In genomic region chr10:24237801-24238390, GRCh38 we compare ENCODE assay signal across 20 cellular contexts. TPM values are rescaled to one million over a fixed set of nuclear protein-coding genes. Genes with fewer than 3 reads are reported as not detected.
A peak's percentile ranks its signal among the peaks of the same experiment; 100 is the strongest.
DNase-seq lines count a peak whose midpoint lies in the region; ATAC-seq, FAIRE-seq and TF ChIP-seq lines count a peak whose summit lies in the region.
"Had no signal": no experiment of that assay in that cellular context is flagged by ENCODE, and none has a peak within 500 bp of the region (broad histone marks: within the 10 kb centered on the region; RNA-seq: fewer than 3 reads in every experiment).

No MANE protein-coding gene starts in this region.

- H3K4me2 ChIP-seq in keratinocyte (ENCODE audit: control insufficient read depth, extremely low read depth, insufficient read depth, low read depth, low read length), result peak overlapping the region; percentile 98

- CTCF ChIA-PET in Caco-2 (lab: Charles Lee), result no interaction called here

- H3K36me3 ChIP-seq in Caco-2 (ENCODE audit: control insufficient read depth, insufficient read depth, low read length) (no peaks in the 10 kb centered on the region), NT2/D1 (ENCODE audit: insufficient read depth, insufficient read length, low read length) (no peaks in the 10 kb centered on the region), keratinocyte (ENCODE audit: control insufficient read depth in 2 of 2, extremely low read depth in 1 of 2, insufficient read depth in 2 of 2, low read length in 2 of 2) (no peaks in the 10 kb centered on the region), psoas muscle (ENCODE audit: insufficient read depth in 1 of 2, low read depth in 1 of 2) (no peaks in the 10 kb centered on the region)
- H3K36me3 ChIP-seq: sigmoid colon, SJSA1 had no signal

- peaks cover 66% of the 10 kb centered on the region for H3K4me1 Mint-ChIP-seq in Caco-2 (ENCODE audit: low read depth, unreplicated experiment)
- H3K4me1 Mint-ChIP-seq: activated CD4-positive, alpha-beta T cell treated with anti-CD3 and anti-CD28 coated beads, Interleukin-2, amount 10 ng/mL, durations not matched to agents 7 days and 5 days; activated naive CD8-positive, alpha-beta T cell treated with anti-CD3 and anti-CD28 coated beads, Interleukin-2, amount 10 ng/mL, durations not matched to agents 7 days and 5 days; CD8-positive, alpha-beta memory T cell had no signal

- H3K79me2 ChIP-seq in keratinocyte (ENCODE audit: control insufficient read depth, insufficient read depth, low read length), result no peaks in the 10 kb centered on the region

- TF ChIP-seq CTCF in Caco-2 (IDR thresholded peaks at IDR 0.05; ENCODE audit: insufficient read depth in 1 of 2, low read depth in 1 of 2, low read length in 1 of 2, severe bottlenecking in 1 of 2, unreplicated experiment in 1 of 2) (no peak), keratinocyte (optimal IDR thresholded peaks at IDR 0.05 in 1 of 3, IDR thresholded peaks at IDR 0.05 in 1 of 3, conservative IDR thresholded peaks at IDR 0.05 in 1 of 3; ENCODE audit: extremely low read depth in 1 of 3, insufficient read depth in 2 of 3, low read length in 3 of 3) (no peak), psoas muscle (IDR thresholded peaks at IDR 0.05) (no peak), dorsolateral prefrontal cortex (IDR thresholded peaks at IDR 0.05 in 54 of 56, conservative IDR thresholded peaks at IDR 0.05 in 2 of 56; ENCODE audit: low read depth in 1 of 56, partially characterized antibody in 56 of 56) (no peak)

- H3K9me1 ChIP-seq in keratinocyte (ENCODE audit: control insufficient read depth, extremely low read depth, insufficient read depth, low read length), result no peaks in the 10 kb centered on the region

- H3K27ac Mint-ChIP-seq in Caco-2 (ENCODE audit: unreplicated experiment), result peak overlapping the region; percentile 97
- H3K27ac Mint-ChIP-seq: activated CD4-positive, alpha-beta T cell treated with anti-CD3 and anti-CD28 coated beads, Interleukin-2, amount 10 ng/mL, durations not matched to agents 7 days and 5 days; activated naive CD8-positive, alpha-beta T cell treated with anti-CD3 and anti-CD28 coated beads, Interleukin-2, amount 10 ng/mL, durations not matched to agents 7 days and 5 days; CD8-positive, alpha-beta memory T cell had no signal

- peaks cover 44% of the 10 kb centered on the region for H3K4me1 ChIP-seq in Caco-2
- peaks cover 3% of the 10 kb centered on the region for H3K4me1 ChIP-seq in NT2/D1 (ENCODE audit: insufficient read depth, insufficient read length)
- H3K4me1 ChIP-seq in keratinocyte (ENCODE audit: control insufficient read depth, extremely low read depth, insufficient read depth, low read length), result peaks cover 36% of the 10 kb centered on the region
- H3K4me1 ChIP-seq in psoas muscle, result peaks cover 78% of the 10 kb centered on the region
- H3K4me1 ChIP-seq: SJSA1 had no signal

- WGBS in psoas muscle, 3 donors, result 38 to 63% (median 38%) methylated on average over 9 of the region's 9 CpGs

- DNase-seq in Caco-2 (peak; percentile 63 to 73), NT2/D1 (ENCODE audit: low read depth, low spot score) (no peak), keratinocyte (ENCODE audit: low read depth, low spot score) (no peak), psoas muscle (no peak), NCI-H2107 (lab: John Stamatoyannopoulos, UW) (no peak), NCI-H510A treated with DMSO at 0.1 percent for 48 hours (lab: John Stamatoyannopoulos, UW) (no peak), dorsolateral prefrontal cortex (no peak)
- DNase-seq: activated CD4-positive, alpha-beta T cell treated with anti-CD3 and anti-CD28 coated beads, Interleukin-2, amount 10 ng/mL, durations not matched to agents 7 days and 5 days; activated naive CD8-positive, alpha-beta T cell treated with anti-CD3 and anti-CD28 coated beads, Interleukin-2, amount 10 ng/mL, durations not matched to agents 7 days and 5 days; CD8-positive, alpha-beta memory T cell; effector memory CD4-positive, alpha-beta T cell; NCI-H1417; sigmoid colon; T1000 had no signal

- POLR2A ChIA-PET in Caco-2 (lab: Charles Lee), result no interaction called here

- H2AFZ ChIP-seq in keratinocyte (ENCODE audit: control insufficient read depth, low read length), result no peak overlapping the region

- H3K27me3 Mint-ChIP-seq in Caco-2 (ENCODE audit: insufficient read depth, unreplicated experiment), result no peaks in the 10 kb centered on the region
- H3K27me3 Mint-ChIP-seq: CD8-positive, alpha-beta memory T cell had no signal

- no TSS peak for BruUV-seq in Caco-2 (replicated peaks; lab: Mats Ljungman, UMichigan)

- H3K9me3 Mint-ChIP-seq in Caco-2 (ENCODE audit: unreplicated experiment), result no peaks in the 10 kb centered on the region
- H3K9me3 Mint-ChIP-seq: activated CD4-positive, alpha-beta T cell treated with anti-CD3 and anti-CD28 coated beads, Interleukin-2, amount 10 ng/mL, durations not matched to agents 7 days and 5 days; activated naive CD8-positive, alpha-beta T cell treated with anti-CD3 and anti-CD28 coated beads, Interleukin-2, amount 10 ng/mL, durations not matched to agents 7 days and 5 days; neural crest cell had no signal

- peak overlapping the region; percentile 35 for H3K4me3 ChIP-seq in Caco-2 (ENCODE audit: low read depth, low read length)
- H3K4me3 ChIP-seq in NT2/D1 (ENCODE audit: insufficient read length, low read depth), result no peak overlapping the region
- no peak overlapping the region for H3K4me3 ChIP-seq in keratinocyte (ENCODE audit: control insufficient read depth in 2 of 3, extremely low read depth in 1 of 3, insufficient read depth in 2 of 3, low read depth in 1 of 3, low read length in 3 of 3)
- peak overlapping the region; percentile 1 for H3K4me3 ChIP-seq in psoas muscle
- H3K4me3 ChIP-seq in dorsolateral prefrontal cortex, result no peak overlapping the region
- H3K4me3 ChIP-seq: lung, SJSA1 had no signal

- peak in 2 of 4 donors; percentile 45 to 60 for ATAC-seq in psoas muscle
- ATAC-seq in HG03175 (IDR thresholded peaks at IDR 0.05; ENCODE audit: unreplicated experiment), result no peak

- peaks cover 24% of the 10 kb centered on the region for H3K36me3 Mint-ChIP-seq in Caco-2 (ENCODE audit: insufficient read depth, unreplicated experiment)
- H3K36me3 Mint-ChIP-seq: activated naive CD8-positive, alpha-beta T cell treated with anti-CD3 and anti-CD28 coated beads, Interleukin-2, amount 10 ng/mL, durations not matched to agents 7 days and 5 days; CD8-positive, alpha-beta memory T cell had no signal

- intact Hi-C loops in Caco-2 (cut with micrococcal nuclease; ENCODE audit: unreplicated experiment), result loop anchor here (1.0 to 2.0 kb wide), 5 partner anchors 13 to 81 kb away; partner anchors contain the start of gene KIAA1217
- intact Hi-C loops in psoas muscle (cut with DNase I), result no loop called here
- intact Hi-C loops in dorsolateral prefrontal cortex (cut with DNase I), result no loop called here

- no peaks in the 10 kb centered on the region for H4K20me1 ChIP-seq in keratinocyte (ENCODE audit: control insufficient read depth, extremely low read depth, insufficient read depth, low read length)

- H3K27ac ChIP-seq in keratinocyte (ENCODE audit: control insufficient read depth, insufficient read depth, low read length) (no peak overlapping the region), psoas muscle (peak overlapping the region; percentile 78), dorsolateral prefrontal cortex (peak overlapping the region in 1 of 59 donors; percentile 12)
- H3K27ac ChIP-seq: SJSA1 had no signal

- H3K9me3 ChIP-seq in Caco-2 (no peaks in the 10 kb centered on the region), NT2/D1 (ENCODE audit: insufficient read depth, low read length) (no peaks in the 10 kb centered on the region), keratinocyte (ENCODE audit: control insufficient read depth, low read depth, low read length) (no peaks in the 10 kb centered on the region), psoas muscle (no peaks in the 10 kb centered on the region)
- H3K9me3 ChIP-seq: sigmoid colon, SJSA1 had no signal

- H3K27me3 ChIP-seq in Caco-2 (replicated peaks; ENCODE audit: control insufficient read depth, insufficient read depth, low read length) (no peaks in the 10 kb centered on the region), NT2/D1 (ENCODE audit: insufficient read depth, insufficient read length) (no peaks in the 10 kb centered on the region), keratinocyte (ENCODE audit: control insufficient read depth, extremely low read depth, insufficient read depth, low read length) (no peaks in the 10 kb centered on the region), psoas muscle (ENCODE audit: insufficient read depth in 3 of 3, low read length in 2 of 3) (no peaks in the 10 kb centered on the region), dorsolateral prefrontal cortex (peaks cover 0 to 37% (median 4%) of the 10 kb centered on the region in 45 donors)
- H3K27me3 ChIP-seq: sigmoid colon, SJSA1 had no signal

- H3K4me3 Mint-ChIP-seq in Caco-2 (ENCODE audit: unreplicated experiment), result peak overlapping the region; percentile 89
- H3K4me3 Mint-ChIP-seq: activated CD4-positive, alpha-beta T cell treated with anti-CD3 and anti-CD28 coated beads, Interleukin-2, amount 10 ng/mL, durations not matched to agents 7 days and 5 days; activated naive CD8-positive, alpha-beta T cell treated with anti-CD3 and anti-CD28 coated beads, Interleukin-2, amount 10 ng/mL, durations not matched to agents 7 days and 5 days had no signal

- dilution Hi-C loops in keratinocyte (cut with MboI; ENCODE audit: extremely low pct_ligation_motif_present, low sequenced_read_pairs), result no loop called here

- FAIRE-seq in keratinocyte (lab: Jason Lieb, UNC), result peak; percentile 13
- FAIRE-seq: G401.6, urothelium cell line had no signal

- H3K9ac ChIP-seq in NT2/D1 (ENCODE audit: insufficient read length, low read depth), result peak overlapping the region; percentile 39
- H3K9ac ChIP-seq in keratinocyte (ENCODE audit: control insufficient read depth, extremely low read depth, insufficient read depth, low read length), result no peak overlapping the region

RNA-seq across cellular contexts. Expression of gene KIAA1217, which starts 29.0 kb away (rescaled TPM):
- total RNA-seq in Caco-2 (2022) (166 and 171 TPM in 2 replicates), psoas muscle (100 to 1,000 TPM in 3 of 4 donors, 10 to 100 TPM in 1; 65.9 to 169 (median 133) TPM), dorsolateral prefrontal cortex (10 to 100 TPM; 24.6 to 77.5 (median 52.2) TPM)
- polyA plus RNA-seq in keratinocyte (8.0 to 12.6 TPM (median 10.4 TPM) in 3 replicates), psoas muscle (10 to 100 TPM in 2 of 3 donors, 1 to 10 TPM in 1; 8.9 to 61.3 (median 34.2) TPM)
- polyA plus RNA-seq in keratinocyte (2011; ENCODE audit: low read depth), result 23.1 TPM
- 7.7 and 9.0 TPM in 2 replicates for polyA plus RNA-seq in keratinocyte (2011; cell fraction: cytosol; rRNA removed)
- polyA plus RNA-seq in keratinocyte (2011; cell fraction: nucleus; rRNA removed), result 50.6 and 52.0 TPM in 2 replicates
- polyA plus RNA-seq in keratinocyte (2012; ENCODE audit: low replicate concordance), result 11.9 and 14.5 TPM in 2 replicates
- 18.5 to 31.6 TPM (median 27.2 TPM) in 3 replicates for polyA minus RNA-seq in keratinocyte
- 9.4 TPM for polyA minus RNA-seq in keratinocyte (2011; cell fraction: cytosol; rRNA and poly(A)+ RNA removed)
- 25.2 and 61.7 TPM in 2 replicates for polyA minus RNA-seq in keratinocyte (2011; cell fraction: nucleus; rRNA and poly(A)+ RNA removed)
- polyA plus RNA-seq: CD8-positive, alpha-beta memory T cell had no signal

Comparison
In these comparisons a context has a peak if more than half of its experiments do, and no peak if none do; other contexts are left out.
1. DNase-seq: peak in Caco-2 (2 of 2); none in NT2/D1 (single experiment), keratinocyte (single experiment), psoas muscle (0 of 2), NCI-H2107 (single experiment), NCI-H510A treated with DMSO at 0.1 percent for 48 hours (single experiment) and dorsolateral prefrontal cortex (0 of 10).
2. H3K4me3 ChIP-seq: peak in Caco-2 (single experiment) and psoas muscle (single experiment); none in NT2/D1 (single experiment), keratinocyte (0 of 3) and dorsolateral prefrontal cortex (0 of 59).